In genomic region chr18:56214706-56215105, GRCh38 we compare ENCODE assay signal across 28 cellular contexts.
"Had no signal": no experiment of that assay in that cellular context is flagged by ENCODE, and none has a peak within 500 bp of the region (broad histone marks: within the 10 kb centered on the region; RNA-seq: fewer than 3 reads in every experiment).

No MANE protein-coding gene starts in this region.

- H3K9me3 ChIP-seq: lower lobe of right lung, ovary, prostate gland, stomach, thoracic aorta, tibial artery, upper lobe of right lung had no signal

- H3K27ac ChIP-seq: lower lobe of right lung, ovary, prostate gland, skin epidermis, stomach, thoracic aorta, tibial artery, upper lobe of right lung had no signal

- H3K36me3 ChIP-seq: lower lobe of right lung, ovary, prostate gland, stomach, thoracic aorta, tibial artery, upper lobe of right lung had no signal

- H3K27me3 ChIP-seq: ovary, stomach, tibial artery, upper lobe of right lung had no signal

- H3K4me1 ChIP-seq: lower lobe of right lung, prostate gland, stomach, tibial artery, upper lobe of right lung had no signal

- DNase-seq: hippocampal formation; kidney glomerular epithelial cell; left cardiac atrium; left ventricle myocardium superior; lower lobe of right lung; mammary epithelial cell; mesenchymal stem cell; naive thymus-derived CD8-positive, alpha-beta T cell; nucleus accumbens; ovary; posterior cingulate gyrus; retina; stimulated activated CD4-positive, alpha-beta T cell treated with anti-CD3 and anti-CD28 coated beads, Interleukin-12 subunit alpha, Interleukin-12 subunit beta, amount 100 ng/mL, for 4 hours; stimulated activated CD4-positive, alpha-beta T cell treated with anti-CD3 and anti-CD28 coated beads, Interleukin-15, amount 100 ng/mL, for 24 hours; stimulated activated CD4-positive, alpha-beta T cell treated with anti-CD3 and anti-CD28 coated beads, Interleukin-2, amount 100 ng/mL, for 24 hours; stimulated activated CD4-positive, alpha-beta T cell treated with anti-CD3 and anti-CD28 coated beads, Interleukin-4, amount 100 ng/mL, for 1 hour; stimulated activated naive B cell treated with anti-CD40 and anti-IgM and Interleukin-4, amounts not matched to agents 10 μg/mL and 1 μg/mL and 100 μg/mL, for 72 hours; stimulated activated naive CD8-positive, alpha-beta T cell treated with anti-CD3 and anti-CD28 coated beads, Interleukin-15, Interleukin-2, amounts not matched to agents 100 U/mL and 50 U/mL, for 24 hours; stomach; tibial artery; trophoblast cell; upper lobe of right lung had no signal

- H3K4me3 ChIP-seq: lower lobe of right lung, ovary, prostate gland, skin epidermis, stomach, thoracic aorta, tibial artery, upper lobe of right lung had no signal

- ATAC-seq: left cardiac atrium; left lobe of liver; left ventricle myocardium superior; lower lobe of right lung; naive thymus-derived CD8-positive, alpha-beta T cell; right cardiac atrium; sciatic nerve; stimulated activated naive B cell treated with anti-CD40 and anti-IgM and Interleukin-4, amounts not matched to agents 10 μg/mL and 1 μg/mL and 100 μg/mL, for 72 hours; stimulated activated naive CD8-positive, alpha-beta T cell treated with anti-CD3 and anti-CD28 coated beads, Interleukin-15, Interleukin-2, amounts not matched to agents 100 U/mL and 50 U/mL, for 24 hours; upper lobe of right lung had no signal
